16 cellular contexts compared by ENCODE assay signal in the genomic region with DNA sequence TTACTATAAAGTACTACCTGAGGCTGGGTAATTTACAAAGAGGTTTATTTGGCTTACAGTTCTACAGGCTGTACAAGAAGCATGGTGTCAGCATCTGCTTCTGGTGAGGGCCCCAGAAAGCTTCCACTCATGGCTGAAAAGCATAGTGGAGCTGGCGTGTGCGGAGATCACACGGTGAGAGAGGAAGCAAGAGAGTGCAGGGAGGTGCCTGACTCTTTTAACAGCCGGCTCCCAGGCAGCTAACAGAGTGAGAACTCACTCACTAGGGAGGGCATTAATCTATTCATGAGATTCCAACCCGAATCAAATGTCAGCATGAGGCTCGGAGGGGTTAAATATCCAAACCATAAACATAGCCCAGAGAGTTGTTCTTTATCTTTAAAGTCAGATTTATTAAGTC.
DNase-seq lines count a peak whose midpoint lies in the region; ATAC-seq and TF ChIP-seq lines count a peak whose summit lies in the region.
"Had no signal": no experiment of that assay in that cellular context is flagged by ENCODE, and none has a peak within 500 bp of the region (broad histone marks: within the 10 kb centered on the region; RNA-seq: fewer than 3 reads in every experiment).

No MANE protein-coding gene starts in this region.

- ATAC-seq in activated T-cell treated with anti-CD3 and anti-CD28 coated beads, Interleukin-2, amount 50 U/mL, for 72 hours (replicated peaks in 1 of 2) = no peak
- ATAC-seq in activated T-cell treated with anti-CD3 and anti-CD28 coated beads, Interleukin-2, amount 50 U/mL, for 4 hours = no peak
- ATAC-seq in WTC11 = no peak
- peak in 1 of 2 donors; percentile 70 for ATAC-seq in naive thymus-derived CD8-positive, alpha-beta T cell
- ATAC-seq in lower lobe of right lung = no peak
- ATAC-seq: GM12878 had no signal

- POLR2A ChIA-PET in WTC11 (lab: Charles Lee) = no interaction called here
- POLR2A ChIA-PET in naive thymus-derived CD8-positive, alpha-beta T cell (lab: Charles Lee) = no interaction called here

- no peak for TF ChIP-seq CTCF in WTC11 (IDR thresholded peaks at IDR 0.05)
- TF ChIP-seq CTCF in lower lobe of right lung (IDR thresholded peaks at IDR 0.05) = no peak

- no peaks in the 10 kb centered on the region for H3K36me3 ChIP-seq in lower lobe of right lung

- peak overlapping the region; percentile 51 for H3K27ac Mint-ChIP-seq in activated T-cell treated with anti-CD3 and anti-CD28 coated beads, Interleukin-2, amount 50 U/mL, for 72 hours
- H3K27ac Mint-ChIP-seq in WTC11 = no peak overlapping the region
- H3K27ac Mint-ChIP-seq in naive thymus-derived CD8-positive, alpha-beta T cell = peak overlapping the region in 6 of 10 donors; percentile 11 to 88 (median 62)

- intact Hi-C loops in lower lobe of right lung (cut with DNase I) = no loop called here

- H3K4me1 ChIP-seq in lower lobe of right lung = no peaks in the 10 kb centered on the region

- no peak overlapping the region for H3K4me3 Mint-ChIP-seq in activated T-cell treated with anti-CD3 and anti-CD28 coated beads, Interleukin-2, amount 50 U/mL, for 72 hours
- no peak overlapping the region for H3K4me3 Mint-ChIP-seq in activated T-cell treated with anti-CD3 and anti-CD28 coated beads, Interleukin-2, amount 50 U/mL, for 4 hours
- 0 out of 2 replicates have a peak overlapping the region, but pooled peaks have one; percentile 2 for H3K4me3 Mint-ChIP-seq in WTC11
- H3K4me3 Mint-ChIP-seq in naive thymus-derived CD8-positive, alpha-beta T cell = peak overlapping the region in 5 of 10 donors; percentile 0 to 47 (median 30)

- CTCF ChIA-PET in WTC11 (lab: Charles Lee) = no interaction called here

- H3K4me3 ChIP-seq in lower lobe of right lung = no peak overlapping the region
- H3K4me3 ChIP-seq: BLaER1, GM12878, GM23248 had no signal

- H3K9me3 ChIP-seq in lower lobe of right lung = peaks cover 4% of the 10 kb centered on the region

- no peaks in the 10 kb centered on the region for H3K9me3 Mint-ChIP-seq in activated T-cell treated with anti-CD3 and anti-CD28 coated beads, Interleukin-2, amount 50 U/mL, for 72 hours
- peaks cover 4% of the 10 kb centered on the region for H3K9me3 Mint-ChIP-seq in activated T-cell treated with anti-CD3 and anti-CD28 coated beads, Interleukin-2, amount 50 U/mL, for 4 hours
- H3K9me3 Mint-ChIP-seq in WTC11 = peaks cover 30% of the 10 kb centered on the region
- H3K9me3 Mint-ChIP-seq in naive thymus-derived CD8-positive, alpha-beta T cell = peaks cover 0 to 8% (median 4%) of the 10 kb centered on the region in 9 donors

- peaks cover 6% of the 10 kb centered on the region for H3K27me3 Mint-ChIP-seq in activated T-cell treated with anti-CD3 and anti-CD28 coated beads, Interleukin-2, amount 50 U/mL, for 72 hours (ENCODE audit: low read depth)
- no peaks in the 10 kb centered on the region for H3K27me3 Mint-ChIP-seq in activated T-cell treated with anti-CD3 and anti-CD28 coated beads, Interleukin-2, amount 50 U/mL, for 4 hours (ENCODE audit: low read depth)
- no peaks in the 10 kb centered on the region for H3K27me3 Mint-ChIP-seq in WTC11 (ENCODE audit: low read depth)
- H3K27me3 Mint-ChIP-seq in naive thymus-derived CD8-positive, alpha-beta T cell = no peaks in the 10 kb centered on the region

- no peak overlapping the region for H3K27ac ChIP-seq in lower lobe of right lung
- H3K27ac ChIP-seq: 22Rv1, BLaER1, GM23248 had no signal

- H3K27me3 ChIP-seq in lower lobe of right lung (ENCODE audit: low read depth) = no peaks in the 10 kb centered on the region
- H3K27me3 ChIP-seq: BLaER1 had no signal

- DNase-seq in activated T-cell treated with anti-CD3 and anti-CD28 coated beads, Interleukin-2, amount 50 U/mL, for 72 hours = no peak
- DNase-seq in activated T-cell treated with anti-CD3 and anti-CD28 coated beads, Interleukin-2, amount 50 U/mL, for 4 hours = no peak
- DNase-seq in WTC11 (ENCODE audit: low spot score) (no peak), lower lobe of right lung (no peak), 8988T (no peak)
- DNase-seq in naive thymus-derived CD8-positive, alpha-beta T cell = no peak
- DNase-seq in activated CD4-positive, alpha-beta T cell treated with anti-CD3 and anti-CD28 coated beads, Interleukin-2, amount 50 U/mL, for 1 hour = no peak
- DNase-seq: AML-193, Calu3, DMS 273 treated with DMSO at 0.1 percent for 48 hours, GM23248, H7, IMR-90 had no signal

- peaks cover 3 to 17% of the 10 kb centered on the region in 2 donors for H3K36me3 Mint-ChIP-seq in activated T-cell treated with anti-CD3 and anti-CD28 coated beads, Interleukin-2, amount 50 U/mL, for 72 hours (ENCODE audit: insufficient read depth in 2 of 2)
- no peaks in the 10 kb centered on the region for H3K36me3 Mint-ChIP-seq in activated T-cell treated with anti-CD3 and anti-CD28 coated beads, Interleukin-2, amount 50 U/mL, for 4 hours (ENCODE audit: insufficient read depth)
- H3K36me3 Mint-ChIP-seq in WTC11 = peaks cover 4% of the 10 kb centered on the region; the same call in 1 of the 2 replicates
- peaks cover 0 to 20% (median 5%) of the 10 kb centered on the region in 3 donors for H3K36me3 Mint-ChIP-seq in naive thymus-derived CD8-positive, alpha-beta T cell

- H3K4me1 Mint-ChIP-seq in activated T-cell treated with anti-CD3 and anti-CD28 coated beads, Interleukin-2, amount 50 U/mL, for 72 hours (ENCODE audit: low read depth) = peaks cover 16% of the 10 kb centered on the region
- peaks cover 10% of the 10 kb centered on the region for H3K4me1 Mint-ChIP-seq in activated T-cell treated with anti-CD3 and anti-CD28 coated beads, Interleukin-2, amount 50 U/mL, for 4 hours (ENCODE audit: low read depth)
- H3K4me1 Mint-ChIP-seq in WTC11 = peaks cover 17% of the 10 kb centered on the region
- H3K4me1 Mint-ChIP-seq in naive thymus-derived CD8-positive, alpha-beta T cell = peaks cover 11 to 41% (median 27%) of the 10 kb centered on the region in 4 donors

TF ChIP-seq in WTC11, 78 proteins besides CTCF, POLR2A, EP300 and RAD21:
- no peak for TF ChIP-seq ZNF671 (CRISPR knock-in tag; IDR thresholded peaks at IDR 0.05)
- TF ChIP-seq MYBL2 (CRISPR knock-in tag; IDR thresholded peaks at IDR 0.05) = no peak
- TF ChIP-seq, protein P1, sequence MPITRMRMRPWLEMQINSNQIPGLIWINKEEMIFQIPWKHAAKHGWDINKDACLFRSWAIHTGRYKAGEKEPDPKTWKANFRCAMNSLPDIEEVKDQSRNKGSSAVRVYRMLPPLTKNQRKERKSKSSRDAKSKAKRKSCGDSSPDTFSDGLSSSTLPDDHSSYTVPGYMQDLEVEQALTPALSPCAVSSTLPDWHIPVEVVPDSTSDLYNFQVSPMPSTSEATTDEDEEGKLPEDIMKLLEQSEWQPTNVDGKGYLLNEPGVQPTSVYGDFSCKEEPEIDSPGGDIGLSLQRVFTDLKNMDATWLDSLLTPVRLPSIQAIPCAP (CRISPR knock-in tag; IDR thresholded peaks at IDR 0.05) = no peak
- no peak for TF ChIP-seq ZNF416 (CRISPR knock-in tag; IDR thresholded peaks at IDR 0.05)
- no peak for TF ChIP-seq ZNF121 (CRISPR knock-in tag; IDR thresholded peaks at IDR 0.05)
- TF ChIP-seq JAZF1 (CRISPR knock-in tag; IDR thresholded peaks at IDR 0.05) = no peak
- no peak for TF ChIP-seq KAT7 (CRISPR knock-in tag; IDR thresholded peaks at IDR 0.05; ENCODE audit: borderline replicate concordance)
- TF ChIP-seq, protein P2, sequence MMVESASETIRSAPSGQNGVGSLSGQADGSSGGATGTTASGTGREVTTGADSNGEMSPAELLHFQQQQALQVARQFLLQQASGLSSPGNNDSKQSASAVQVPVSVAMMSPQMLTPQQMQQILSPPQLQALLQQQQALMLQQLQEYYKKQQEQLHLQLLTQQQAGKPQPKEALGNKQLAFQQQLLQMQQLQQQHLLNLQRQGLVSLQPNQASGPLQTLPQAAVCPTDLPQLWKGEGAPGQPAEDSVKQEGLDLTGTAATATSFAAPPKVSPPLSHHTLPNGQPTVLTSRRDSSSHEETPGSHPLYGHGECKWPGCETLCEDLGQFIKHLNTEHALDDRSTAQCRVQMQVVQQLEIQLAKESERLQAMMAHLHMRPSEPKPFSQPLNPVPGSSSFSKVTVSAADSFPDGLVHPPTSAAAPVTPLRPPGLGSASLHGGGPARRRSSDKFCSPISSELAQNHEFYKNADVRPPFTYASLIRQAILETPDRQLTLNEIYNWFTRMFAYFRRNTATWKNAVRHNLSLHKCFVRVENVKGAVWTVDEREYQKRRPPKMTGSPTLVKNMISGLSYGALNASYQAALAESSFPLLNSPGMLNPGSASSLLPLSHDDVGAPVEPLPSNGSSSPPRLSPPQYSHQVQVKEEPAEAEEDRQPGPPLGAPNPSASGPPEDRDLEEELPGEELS (CRISPR knock-in tag; IDR thresholded peaks at IDR 0.05) = no peak
- no peak for TF ChIP-seq RELA (CRISPR knock-in tag; IDR thresholded peaks at IDR 0.05; ENCODE audit: borderline replicate concordance)
- TF ChIP-seq NR1H2 (CRISPR knock-in tag; IDR thresholded peaks at IDR 0.05) = no peak
- TF ChIP-seq, protein P3, sequence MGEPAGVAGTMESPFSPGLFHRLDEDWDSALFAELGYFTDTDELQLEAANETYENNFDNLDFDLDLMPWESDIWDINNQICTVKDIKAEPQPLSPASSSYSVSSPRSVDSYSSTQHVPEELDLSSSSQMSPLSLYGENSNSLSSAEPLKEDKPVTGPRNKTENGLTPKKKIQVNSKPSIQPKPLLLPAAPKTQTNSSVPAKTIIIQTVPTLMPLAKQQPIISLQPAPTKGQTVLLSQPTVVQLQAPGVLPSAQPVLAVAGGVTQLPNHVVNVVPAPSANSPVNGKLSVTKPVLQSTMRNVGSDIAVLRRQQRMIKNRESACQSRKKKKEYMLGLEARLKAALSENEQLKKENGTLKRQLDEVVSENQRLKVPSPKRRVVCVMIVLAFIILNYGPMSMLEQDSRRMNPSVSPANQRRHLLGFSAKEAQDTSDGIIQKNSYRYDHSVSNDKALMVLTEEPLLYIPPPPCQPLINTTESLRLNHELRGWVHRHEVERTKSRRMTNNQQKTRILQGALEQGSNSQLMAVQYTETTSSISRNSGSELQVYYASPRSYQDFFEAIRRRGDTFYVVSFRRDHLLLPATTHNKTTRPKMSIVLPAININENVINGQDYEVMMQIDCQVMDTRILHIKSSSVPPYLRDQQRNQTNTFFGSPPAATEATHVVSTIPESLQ (CRISPR knock-in tag; IDR thresholded peaks at IDR 0.05) = no peak
